In genomic region chr16:25426829-25427228, GRCh38 we compare ENCODE assay signal across 5 cellular contexts.
"Had no signal": no experiment of that assay in that cellular context is flagged by ENCODE, and none has a peak within 500 bp of the region (broad histone marks: within the 10 kb centered on the region; RNA-seq: fewer than 3 reads in every experiment).

No MANE protein-coding gene starts in this region.

- H3K4me3 Mint-ChIP-seq: HFFc6, IgD-negative memory B cell had no signal

- H3K27me3 Mint-ChIP-seq: IgD-negative memory B cell had no signal

- H3K27ac Mint-ChIP-seq: HFFc6, IgD-negative memory B cell had no signal

- DNase-seq: GM23248, GOT3, H7, HFFc6 had no signal

- H3K4me1 Mint-ChIP-seq: IgD-negative memory B cell had no signal

- H3K36me3 Mint-ChIP-seq: IgD-negative memory B cell had no signal
